ENCODE assay signal across 10 cellular contexts in the genomic region with DNA sequence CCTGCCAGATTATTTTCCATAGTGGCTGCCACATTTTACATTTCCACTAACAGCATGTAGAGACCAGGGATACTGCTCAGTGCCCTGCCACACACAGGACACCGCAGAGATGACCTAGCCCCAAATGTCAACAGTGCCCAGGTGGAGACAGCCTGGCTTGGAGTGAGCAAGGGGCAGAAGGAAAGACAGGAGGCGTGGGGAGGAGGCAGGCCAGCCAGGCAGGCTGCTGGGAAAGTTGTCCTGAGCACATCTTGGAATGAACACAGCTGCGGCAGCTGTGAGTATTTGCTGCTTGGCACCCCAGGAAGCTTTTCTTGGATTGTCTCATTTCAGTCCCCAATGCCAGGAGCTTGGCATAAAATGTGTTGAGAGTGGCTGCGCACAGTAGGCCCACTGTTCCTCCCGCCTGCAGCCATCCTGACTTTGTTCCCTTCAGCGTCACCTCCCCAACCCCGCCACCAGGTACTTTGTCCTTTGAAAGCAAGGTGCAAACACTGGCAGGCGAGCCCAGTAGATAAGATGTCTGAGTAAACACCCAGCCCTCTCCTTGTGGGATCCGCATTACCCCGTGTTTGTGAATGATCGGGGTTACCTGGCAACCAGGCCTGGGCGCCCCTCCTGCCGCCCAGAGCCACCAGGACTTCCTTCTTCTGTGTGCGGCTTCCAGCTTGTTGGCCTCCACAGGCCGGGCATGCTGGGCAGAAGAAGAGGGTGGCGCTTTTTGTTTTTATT.
DNase-seq lines count a peak whose midpoint lies in the region; ATAC-seq and TF ChIP-seq lines count a peak whose summit lies in the region.
"Had no signal": no experiment of that assay in that cellular context is flagged by ENCODE, and none has a peak within 500 bp of the region (broad histone marks: within the 10 kb centered on the region; RNA-seq: fewer than 3 reads in every experiment).

No MANE protein-coding gene starts in this region.

- H3K9ac ChIP-seq in HCT116 (ENCODE audit: low read length) = no peak overlapping the region

- ATAC-seq in HCT116 (no peak), gastroesophageal sphincter (peak; percentile 42), GM18870 (IDR thresholded peaks at IDR 0.05; ENCODE audit: unreplicated experiment) (no peak), GM19463 (IDR thresholded peaks at IDR 0.05; ENCODE audit: unreplicated experiment) (no peak)

- no peak overlapping the region for H2AFZ ChIP-seq in HCT116 (ENCODE audit: low read depth, low read length, poor library complexity, severe bottlenecking)

- TF ChIP-seq RAD21 in HCT116 (IDR thresholded peaks at IDR 0.05; ENCODE audit: low read depth) = no peak

- H3K36me3 ChIP-seq in HCT116 (ENCODE audit: control insufficient read depth in 1 of 2, insufficient read depth in 2 of 2, low read length in 2 of 2) = peaks cover 0 to 4% of the 10 kb centered on the region in 2 experiments; a peak in 1 of 4 replicates
- H3K36me3 ChIP-seq in gastroesophageal sphincter = no peaks in the 10 kb centered on the region
- peaks cover 8% of the 10 kb centered on the region for H3K36me3 ChIP-seq in neutrophil
- H3K36me3 ChIP-seq: WERI-Rb-1 had no signal

- no peak for TF ChIP-seq EP300 in gastroesophageal sphincter (IDR thresholded peaks at IDR 0.05)

- TF ChIP-seq POLR2A in HCT116 (IDR thresholded peaks at IDR 0.05; ENCODE audit: borderline replicate concordance, extremely low read depth, insufficient read depth, insufficient read length) (no peak), gastroesophageal sphincter (IDR thresholded peaks at IDR 0.05) (no peak)

- H3K4me3 ChIP-seq in HCT116 (replicated peaks in 1 of 2; ENCODE audit: low read depth in 1 of 2, low read length in 2 of 2) (no peak overlapping the region), gastroesophageal sphincter (no peak overlapping the region), neutrophil (ENCODE audit: low read depth in 1 of 2, low read length in 1 of 2) (no peak overlapping the region)

- H3K27ac ChIP-seq in HCT116 (ENCODE audit: low read depth, low read length) (no peak overlapping the region), gastroesophageal sphincter (no peak overlapping the region), neutrophil (peak overlapping the region; percentile 58)
- H3K27ac ChIP-seq: WERI-Rb-1 had no signal

- peak overlapping the region; percentile 31; the same call in 1 of the 2 replicates for H3K4me2 ChIP-seq in HCT116 (ENCODE audit: low read length)

- intact Hi-C loops in HCT116 (cut with micrococcal nuclease) = no loop called here

- H3K27me3 ChIP-seq in HCT116 (ENCODE audit: insufficient read depth, low read length) (no peaks in the 10 kb centered on the region), gastroesophageal sphincter (no peaks in the 10 kb centered on the region), neutrophil (no peaks in the 10 kb centered on the region)

- DNase-seq in HCT116 (ENCODE audit: low read depth, low spot score) (no peak), NCI-H526 (lab: John Stamatoyannopoulos, UW) (peak; percentile 57 to 85), AG20443 (ENCODE audit: low spot score) (no peak), HPDE6-E6E7 (ENCODE audit: extremely low spot score) (no peak)
- DNase-seq: activated effector memory CD4-positive, alpha-beta T cell treated with anti-CD3 and anti-CD28 coated beads, Interleukin-2, amount 50 U/mL, for 16 hours; WERI-Rb-1 had no signal

- POLR2A ChIA-PET in HCT116 (lab: Charles Lee) = no interaction called here

- H3K4me1 ChIP-seq in HCT116 (ENCODE audit: control insufficient read depth in 1 of 2, insufficient read depth in 2 of 2, low read length in 2 of 2) (peaks cover 50 to 79% of the 10 kb centered on the region in 2 experiments), gastroesophageal sphincter (peaks cover 0 to 27% (median 2%) of the 10 kb centered on the region in 3 donors), neutrophil (ENCODE audit: control insufficient read depth in 1 of 2, insufficient read depth in 1 of 2, low read depth in 1 of 2, low read length in 1 of 2) (peaks cover 5 to 13% of the 10 kb centered on the region in 2 experiments)

- no peaks in the 10 kb centered on the region for H3K9me3 ChIP-seq in HCT116 (ENCODE audit: control insufficient read depth in 1 of 2, insufficient read depth in 1 of 2, low read depth in 1 of 2, low read length in 2 of 2)
- no peaks in the 10 kb centered on the region for H3K9me3 ChIP-seq in gastroesophageal sphincter
- no peaks in the 10 kb centered on the region for H3K9me3 ChIP-seq in neutrophil

- H4K20me1 ChIP-seq in HCT116 (ENCODE audit: insufficient read depth) = peaks cover 15% of the 10 kb centered on the region; the same call in 1 of the 2 replicates

- CTCF ChIA-PET in HCT116 (lab: Charles Lee) = no interaction called here

- BruUV-seq in HCT116 (replicated peaks; lab: Mats Ljungman, UMichigan) = no TSS peak

- TF ChIP-seq CTCF in HCT116 (IDR thresholded peaks at IDR 0.05 in 2 of 3, conservative IDR thresholded peaks at IDR 0.05 in 1 of 3; ENCODE audit: borderline replicate concordance in 1 of 3, insufficient read depth in 1 of 3, low read depth in 2 of 3, low read length in 2 of 3) (no peak), gastroesophageal sphincter (IDR thresholded peaks at IDR 0.05) (no peak), neutrophil (IDR thresholded peaks at IDR 0.05) (no peak)

- no peaks in the 10 kb centered on the region for H3K9me2 ChIP-seq in HCT116 (ENCODE audit: insufficient read depth)

- WGBS in gastroesophageal sphincter (ENCODE audit: low coverage in 1 of 2), 2 donors = 62% methylated on average over 4 of the region's 16 CpGs; no CpG with 5 or more reads in 1 of the 2 donors

- RAD21 ChIA-PET in HCT116 (lab: Charles Lee; ENCODE audit: low non-redundant PET in 1 of 2, low total read pairs in 2 of 2, uncharacterized antibody in 2 of 2, unreplicated experiment in 2 of 2) = no interaction called here

- H3K79me2 ChIP-seq in HCT116 (ENCODE audit: insufficient read depth, low read length) = peaks cover 98% of the 10 kb centered on the region

TF ChIP-seq in HCT116, 20 proteins besides CTCF, POLR2A, EP300 and RAD21:
- no peak for TF ChIP-seq EGR1 (IDR thresholded peaks at IDR 0.05; ENCODE audit: low read depth)
- TF ChIP-seq POLR2AphosphoS5 (IDR thresholded peaks at IDR 0.05; ENCODE audit: low read depth, low read length) = no peak
- TF ChIP-seq SP1 (IDR thresholded peaks at IDR 0.05; ENCODE audit: low read depth) = no peak
- TF ChIP-seq ZNF274 (IDR thresholded peaks at IDR 0.05; ENCODE audit: low read depth, low read length) = no peak
TF ChIP-seq in HCT116: peak in this region for 0.

Comparison
In these comparisons a context has a peak if more than half of its experiments do, and no peak if none do; other contexts are left out.
1. DNase-seq: peak in NCI-H526 (2 of 2); none in HCT116 (single experiment), AG20443 (single experiment) and HPDE6-E6E7 (single experiment).